Comparison of ENCODE assay signal across 1 cellular context in the genomic region with DNA sequence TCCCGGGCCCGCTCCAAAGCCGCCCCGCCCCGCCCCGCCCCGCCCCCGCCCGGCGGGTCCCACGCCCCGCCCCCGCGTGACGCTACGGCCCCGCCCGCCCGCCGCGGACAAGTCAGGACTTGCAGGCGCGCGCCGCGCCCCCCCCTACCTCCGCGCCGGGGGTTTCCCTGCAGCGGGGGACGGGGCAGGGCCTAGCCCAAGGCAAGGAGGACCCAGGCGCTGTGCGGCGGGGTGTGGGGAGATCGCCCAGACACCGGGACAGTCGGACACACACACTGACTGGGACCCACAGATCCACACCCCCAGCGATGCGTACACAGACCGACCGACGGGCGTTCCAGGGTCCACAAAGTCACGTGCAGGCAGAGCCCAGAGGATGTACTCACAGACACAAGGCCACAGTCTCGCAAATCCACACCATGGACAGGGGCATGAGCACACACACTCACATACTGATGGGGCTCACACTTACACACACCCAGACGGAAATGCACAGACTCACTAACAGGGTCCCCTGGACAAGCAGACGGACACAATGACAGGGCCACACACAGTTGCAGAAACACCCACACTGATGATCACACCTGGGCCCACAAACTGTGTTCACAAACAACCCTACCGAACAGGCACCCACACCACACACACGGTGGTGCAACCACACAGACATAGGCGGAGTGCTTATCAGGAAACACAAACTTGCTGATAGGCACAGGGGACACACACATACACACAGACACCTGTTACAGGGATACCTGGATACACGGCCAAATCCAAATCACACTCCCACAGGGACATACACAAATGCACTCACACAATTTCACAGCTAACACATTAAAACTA.
TF ChIP-seq lines count a peak whose summit lies in the region.

No MANE protein-coding gene starts in this region.

TF ChIP-seq in HepG2, 621 proteins besides CTCF, POLR2A, EP300 and RAD21 (continued from another document and continues in another):
- TF ChIP-seq ZNF614 (CRISPR knock-in tag; IDR thresholded peaks at IDR 0.05; ENCODE audit: borderline replicate concordance) (peak; percentile 33; the same call in 1 of the 2 replicates), SMAD1 (CRISPR knock-in tag; IDR thresholded peaks at IDR 0.05; ENCODE audit: borderline replicate concordance, low read depth) (no peak), MXI1 (IDR thresholded peaks at IDR 0.05; ENCODE audit: borderline replicate concordance, low read depth, low read length) (peak; percentile 55; the same call in 1 of the 3 replicates), CBX5 (CRISPR knock-in tag; IDR thresholded peaks at IDR 0.05; ENCODE audit: borderline replicate concordance) (peak; percentile 58; the same call in 1 of the 2 replicates), BORCS8-MEF2B (CRISPR knock-in tag; IDR thresholded peaks at IDR 0.05) (peak; percentile 69; the same call in 1 of the 2 replicates), PHF8 (CRISPR knock-in tag; IDR thresholded peaks at IDR 0.05) (peak; percentile 23), AGO2 (optimal IDR thresholded peaks at IDR 0.05; ENCODE audit: low read depth, low read length) (peak; percentile 61), MAF1 (CRISPR knock-in tag; IDR thresholded peaks at IDR 0.05; ENCODE audit: borderline replicate concordance) (peak; percentile 78; the same call in 1 of the 2 replicates), FOXC1 (CRISPR knock-in tag; IDR thresholded peaks at IDR 0.05; ENCODE audit: borderline replicate concordance) (peak; percentile 82; the same call in 1 of the 2 replicates), NR3C1 (CRISPR knock-in tag; IDR thresholded peaks at IDR 0.05) (no peak), ERF (CRISPR knock-in tag; IDR thresholded peaks at IDR 0.05) (0 out of 2 replicates have a peak, but pooled peaks have one; percentile 44), POLR2AphosphoS5 (IDR thresholded peaks at IDR 0.05; ENCODE audit: low read depth, low read length) (peak; percentile 50; the same call in 1 of the 2 replicates), ZSCAN25 (CRISPR knock-in tag; IDR thresholded peaks at IDR 0.05) (peak; percentile 78), RFXAP (CRISPR knock-in tag; IDR thresholded peaks at IDR 0.05; ENCODE audit: borderline replicate concordance) (peak; percentile 89; the same call in 1 of the 2 replicates), MYC (CRISPR knock-in tag; IDR thresholded peaks at IDR 0.05; ENCODE audit: borderline replicate concordance) (peak; percentile 79; the same call in 1 of the 2 replicates), ZNF335 (CRISPR knock-in tag; IDR thresholded peaks at IDR 0.05) (no peak), IRF2 (CRISPR knock-in tag; IDR thresholded peaks at IDR 0.05) (peak; percentile 81), SALL1 (CRISPR knock-in tag; IDR thresholded peaks at IDR 0.05) (peak; percentile 92), THYN1 (CRISPR knock-in tag; IDR thresholded peaks at IDR 0.05; ENCODE audit: borderline replicate concordance, low read depth) (no peak), TOE1 (CRISPR knock-in tag; IDR thresholded peaks at IDR 0.05) (no peak), ARNT2 (CRISPR knock-in tag; IDR thresholded peaks at IDR 0.05; ENCODE audit: low read depth) (peak; percentile 88; the same call in 1 of the 2 replicates), PRPF4 (IDR thresholded peaks at IDR 0.05; ENCODE audit: low read depth, low read length, poor library complexity, severe bottlenecking) (no peak), ZNF557 (CRISPR knock-in tag; IDR thresholded peaks at IDR 0.05) (no peak), ZNF232 (CRISPR knock-in tag; IDR thresholded peaks at IDR 0.05; ENCODE audit: borderline replicate concordance) (peak; percentile 86; the same call in 1 of the 2 replicates), ZNF446 (CRISPR knock-in tag; IDR thresholded peaks at IDR 0.05) (0 out of 2 replicates have a peak, but pooled peaks have one; percentile 58), ZNF274 (CRISPR knock-in tag; IDR thresholded peaks at IDR 0.05) (no peak), ZNF431 (CRISPR knock-in tag; IDR thresholded peaks at IDR 0.05; ENCODE audit: borderline replicate concordance, low read depth) (peak; percentile 85; the same call in 1 of the 2 replicates), ZNF136 (CRISPR knock-in tag; IDR thresholded peaks at IDR 0.05; ENCODE audit: low read depth) (no peak), KLF16 (CRISPR knock-in tag; IDR thresholded peaks at IDR 0.05) (peak in 1 of 2 experiments; percentile 44; a peak in 1 of 4 replicates), MTF2 (CRISPR knock-in tag; IDR thresholded peaks at IDR 0.05; ENCODE audit: borderline replicate concordance) (0 out of 2 replicates have a peak, but pooled peaks have one; percentile 33), ZNF788 (CRISPR knock-in tag; IDR thresholded peaks at IDR 0.05; ENCODE audit: borderline replicate concordance) (peak; percentile 67)
- TF ChIP-seq, protein P1, sequence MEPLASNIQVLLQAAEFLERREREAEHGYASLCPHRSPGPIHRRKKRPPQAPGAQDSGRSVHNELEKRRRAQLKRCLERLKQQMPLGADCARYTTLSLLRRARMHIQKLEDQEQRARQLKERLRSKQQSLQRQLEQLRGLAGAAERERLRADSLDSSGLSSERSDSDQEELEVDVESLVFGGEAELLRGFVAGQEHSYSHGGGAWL (CRISPR knock-in tag; IDR thresholded peaks at IDR 0.05): peak; percentile 17
- TF ChIP-seq, protein P2, sequence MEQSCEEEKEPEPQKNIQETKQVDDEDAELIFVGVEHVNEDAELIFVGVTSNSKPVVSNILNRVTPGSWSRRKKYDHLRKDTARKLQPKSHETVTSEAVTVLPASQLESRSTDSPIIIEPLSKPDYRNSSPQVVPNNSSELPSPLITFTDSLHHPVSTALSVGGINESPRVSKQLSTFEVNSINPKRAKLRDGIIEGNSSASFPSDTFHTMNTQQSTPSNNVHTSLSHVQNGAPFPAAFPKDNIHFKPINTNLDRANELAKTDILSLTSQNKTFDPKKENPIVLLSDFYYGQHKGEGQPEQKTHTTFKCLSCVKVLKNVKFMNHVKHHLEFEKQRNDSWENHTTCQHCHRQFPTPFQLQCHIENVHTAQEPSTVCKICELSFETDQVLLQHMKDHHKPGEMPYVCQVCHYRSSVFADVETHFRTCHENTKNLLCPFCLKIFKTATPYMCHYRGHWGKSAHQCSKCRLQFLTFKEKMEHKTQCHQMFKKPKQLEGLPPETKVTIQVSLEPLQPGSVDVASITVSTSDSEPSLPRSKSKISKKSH (CRISPR knock-in tag; IDR thresholded peaks at IDR 0.05; ENCODE audit: borderline replicate concordance): peak; percentile 47; the same call in 1 of the 2 replicates
- TF ChIP-seq, protein P3, sequence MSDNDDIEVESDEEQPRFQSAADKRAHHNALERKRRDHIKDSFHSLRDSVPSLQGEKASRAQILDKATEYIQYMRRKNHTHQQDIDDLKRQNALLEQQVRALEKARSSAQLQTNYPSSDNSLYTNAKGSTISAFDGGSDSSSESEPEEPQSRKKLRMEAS (IDR thresholded peaks at IDR 0.05): peak; percentile 94
- TF ChIP-seq, protein P4, sequence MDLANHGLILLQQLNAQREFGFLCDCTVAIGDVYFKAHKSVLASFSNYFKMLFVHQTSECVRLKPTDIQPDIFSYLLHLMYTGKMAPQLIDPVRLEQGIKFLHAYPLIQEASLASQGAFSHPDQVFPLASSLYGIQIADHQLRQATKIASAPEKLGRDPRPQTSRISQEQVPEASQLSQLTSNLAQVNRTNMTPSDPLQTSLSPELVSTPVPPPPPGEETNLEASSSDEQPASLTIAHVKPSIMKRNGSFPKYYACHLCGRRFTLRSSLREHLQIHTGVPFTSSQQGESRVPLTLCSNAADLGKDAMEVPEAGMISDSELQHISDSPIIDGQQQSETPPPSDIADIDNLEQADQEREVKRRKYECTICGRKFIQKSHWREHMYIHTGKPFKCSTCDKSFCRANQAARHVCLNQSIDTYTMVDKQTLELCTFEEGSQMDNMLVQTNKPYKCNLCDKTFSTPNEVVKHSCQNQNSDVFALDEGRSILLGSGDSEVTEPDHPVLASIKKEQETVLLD (CRISPR knock-in tag; IDR thresholded peaks at IDR 0.05; ENCODE audit: low read depth): peak; percentile 74; the same call in 1 of the 2 replicates
- TF ChIP-seq, protein P5, sequence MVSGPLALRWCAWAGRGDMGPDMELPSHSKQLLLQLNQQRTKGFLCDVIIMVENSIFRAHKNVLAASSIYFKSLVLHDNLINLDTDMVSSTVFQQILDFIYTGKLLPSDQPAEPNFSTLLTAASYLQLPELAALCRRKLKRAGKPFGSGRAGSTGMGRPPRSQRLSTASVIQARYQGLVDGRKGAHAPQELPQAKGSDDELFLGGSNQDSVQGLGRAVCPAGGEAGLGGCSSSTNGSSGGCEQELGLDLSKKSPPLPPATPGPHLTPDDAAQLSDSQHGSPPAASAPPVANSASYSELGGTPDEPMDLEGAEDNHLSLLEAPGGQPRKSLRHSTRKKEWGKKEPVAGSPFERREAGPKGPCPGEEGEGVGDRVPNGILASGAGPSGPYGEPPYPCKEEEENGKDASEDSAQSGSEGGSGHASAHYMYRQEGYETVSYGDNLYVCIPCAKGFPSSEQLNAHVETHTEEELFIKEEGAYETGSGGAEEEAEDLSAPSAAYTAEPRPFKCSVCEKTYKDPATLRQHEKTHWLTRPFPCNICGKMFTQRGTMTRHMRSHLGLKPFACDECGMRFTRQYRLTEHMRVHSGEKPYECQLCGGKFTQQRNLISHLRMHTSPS (CRISPR knock-in tag; IDR thresholded peaks at IDR 0.05; ENCODE audit: low read depth): peak; percentile 43; the same call in 1 of the 2 replicates
- TF ChIP-seq, protein P6, sequence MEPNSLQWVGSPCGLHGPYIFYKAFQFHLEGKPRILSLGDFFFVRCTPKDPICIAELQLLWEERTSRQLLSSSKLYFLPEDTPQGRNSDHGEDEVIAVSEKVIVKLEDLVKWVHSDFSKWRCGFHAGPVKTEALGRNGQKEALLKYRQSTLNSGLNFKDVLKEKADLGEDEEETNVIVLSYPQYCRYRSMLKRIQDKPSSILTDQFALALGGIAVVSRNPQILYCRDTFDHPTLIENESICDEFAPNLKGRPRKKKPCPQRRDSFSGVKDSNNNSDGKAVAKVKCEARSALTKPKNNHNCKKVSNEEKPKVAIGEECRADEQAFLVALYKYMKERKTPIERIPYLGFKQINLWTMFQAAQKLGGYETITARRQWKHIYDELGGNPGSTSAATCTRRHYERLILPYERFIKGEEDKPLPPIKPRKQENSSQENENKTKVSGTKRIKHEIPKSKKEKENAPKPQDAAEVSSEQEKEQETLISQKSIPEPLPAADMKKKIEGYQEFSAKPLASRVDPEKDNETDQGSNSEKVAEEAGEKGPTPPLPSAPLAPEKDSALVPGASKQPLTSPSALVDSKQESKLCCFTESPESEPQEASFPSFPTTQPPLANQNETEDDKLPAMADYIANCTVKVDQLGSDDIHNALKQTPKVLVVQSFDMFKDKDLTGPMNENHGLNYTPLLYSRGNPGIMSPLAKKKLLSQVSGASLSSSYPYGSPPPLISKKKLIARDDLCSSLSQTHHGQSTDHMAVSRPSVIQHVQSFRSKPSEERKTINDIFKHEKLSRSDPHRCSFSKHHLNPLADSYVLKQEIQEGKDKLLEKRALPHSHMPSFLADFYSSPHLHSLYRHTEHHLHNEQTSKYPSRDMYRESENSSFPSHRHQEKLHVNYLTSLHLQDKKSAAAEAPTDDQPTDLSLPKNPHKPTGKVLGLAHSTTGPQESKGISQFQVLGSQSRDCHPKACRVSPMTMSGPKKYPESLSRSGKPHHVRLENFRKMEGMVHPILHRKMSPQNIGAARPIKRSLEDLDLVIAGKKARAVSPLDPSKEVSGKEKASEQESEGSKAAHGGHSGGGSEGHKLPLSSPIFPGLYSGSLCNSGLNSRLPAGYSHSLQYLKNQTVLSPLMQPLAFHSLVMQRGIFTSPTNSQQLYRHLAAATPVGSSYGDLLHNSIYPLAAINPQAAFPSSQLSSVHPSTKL (CRISPR knock-in tag; IDR thresholded peaks at IDR 0.05): peak; percentile 39; the same call in 1 of the 2 replicates
- TF ChIP-seq, protein P7, sequence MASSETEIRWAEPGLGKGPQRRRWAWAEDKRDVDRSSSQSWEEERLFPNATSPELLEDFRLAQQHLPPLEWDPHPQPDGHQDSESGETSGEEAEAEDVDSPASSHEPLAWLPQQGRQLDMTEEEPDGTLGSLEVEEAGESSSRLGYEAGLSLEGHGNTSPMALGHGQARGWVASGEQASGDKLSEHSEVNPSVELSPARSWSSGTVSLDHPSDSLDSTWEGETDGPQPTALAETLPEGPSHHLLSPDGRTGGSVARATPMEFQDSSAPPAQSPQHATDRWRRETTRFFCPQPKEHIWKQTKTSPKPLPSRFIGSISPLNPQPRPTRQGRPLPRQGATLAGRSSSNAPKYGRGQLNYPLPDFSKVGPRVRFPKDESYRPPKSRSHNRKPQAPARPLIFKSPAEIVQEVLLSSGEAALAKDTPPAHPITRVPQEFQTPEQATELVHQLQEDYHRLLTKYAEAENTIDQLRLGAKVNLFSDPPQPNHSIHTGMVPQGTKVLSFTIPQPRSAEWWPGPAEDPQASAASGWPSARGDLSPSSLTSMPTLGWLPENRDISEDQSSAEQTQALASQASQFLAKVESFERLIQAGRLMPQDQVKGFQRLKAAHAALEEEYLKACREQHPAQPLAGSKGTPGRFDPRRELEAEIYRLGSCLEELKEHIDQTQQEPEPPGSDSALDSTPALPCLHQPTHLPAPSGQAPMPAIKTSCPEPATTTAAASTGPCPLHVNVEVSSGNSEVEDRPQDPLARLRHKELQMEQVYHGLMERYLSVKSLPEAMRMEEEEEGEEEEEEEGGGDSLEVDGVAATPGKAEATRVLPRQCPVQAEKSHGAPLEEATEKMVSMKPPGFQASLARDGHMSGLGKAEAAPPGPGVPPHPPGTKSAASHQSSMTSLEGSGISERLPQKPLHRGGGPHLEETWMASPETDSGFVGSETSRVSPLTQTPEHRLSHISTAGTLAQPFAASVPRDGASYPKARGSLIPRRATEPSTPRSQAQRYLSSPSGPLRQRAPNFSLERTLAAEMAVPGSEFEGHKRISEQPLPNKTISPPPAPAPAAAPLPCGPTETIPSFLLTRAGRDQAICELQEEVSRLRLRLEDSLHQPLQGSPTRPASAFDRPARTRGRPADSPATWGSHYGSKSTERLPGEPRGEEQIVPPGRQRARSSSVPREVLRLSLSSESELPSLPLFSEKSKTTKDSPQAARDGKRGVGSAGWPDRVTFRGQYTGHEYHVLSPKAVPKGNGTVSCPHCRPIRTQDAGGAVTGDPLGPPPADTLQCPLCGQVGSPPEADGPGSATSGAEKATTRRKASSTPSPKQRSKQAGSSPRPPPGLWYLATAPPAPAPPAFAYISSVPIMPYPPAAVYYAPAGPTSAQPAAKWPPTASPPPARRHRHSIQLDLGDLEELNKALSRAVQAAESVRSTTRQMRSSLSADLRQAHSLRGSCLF (CRISPR knock-in tag; IDR thresholded peaks at IDR 0.05; ENCODE audit: borderline replicate concordance): no peak
- TF ChIP-seq, protein P8, sequence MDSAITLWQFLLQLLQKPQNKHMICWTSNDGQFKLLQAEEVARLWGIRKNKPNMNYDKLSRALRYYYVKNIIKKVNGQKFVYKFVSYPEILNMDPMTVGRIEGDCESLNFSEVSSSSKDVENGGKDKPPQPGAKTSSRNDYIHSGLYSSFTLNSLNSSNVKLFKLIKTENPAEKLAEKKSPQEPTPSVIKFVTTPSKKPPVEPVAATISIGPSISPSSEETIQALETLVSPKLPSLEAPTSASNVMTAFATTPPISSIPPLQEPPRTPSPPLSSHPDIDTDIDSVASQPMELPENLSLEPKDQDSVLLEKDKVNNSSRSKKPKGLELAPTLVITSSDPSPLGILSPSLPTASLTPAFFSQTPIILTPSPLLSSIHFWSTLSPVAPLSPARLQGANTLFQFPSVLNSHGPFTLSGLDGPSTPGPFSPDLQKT (CRISPR knock-in tag; IDR thresholded peaks at IDR 0.05; ENCODE audit: borderline replicate concordance): no peak
